12 cellular contexts compared by ENCODE assay signal in the genomic region with DNA sequence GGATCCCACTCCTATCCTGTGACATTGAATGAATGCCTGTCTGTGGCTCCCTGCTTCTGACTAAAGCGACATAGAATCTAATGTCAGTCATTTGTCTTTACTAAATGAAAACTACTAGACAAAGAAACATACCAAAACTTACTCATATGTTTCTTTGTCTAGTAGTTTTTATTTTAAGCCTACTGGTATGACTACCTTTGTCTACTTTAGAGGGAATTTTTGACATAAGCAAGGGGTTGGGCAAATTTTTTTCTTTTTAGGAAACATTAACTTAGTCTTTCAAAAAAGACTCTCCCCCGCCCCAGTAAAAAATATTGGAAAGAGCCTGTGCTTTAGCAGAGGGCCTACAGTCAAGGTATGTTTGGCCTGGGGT. TPM values are rescaled to one million over a fixed set of nuclear protein-coding genes. Genes with fewer than 3 reads are reported as not detected.
DNase-seq lines count a peak whose midpoint lies in the region; ATAC-seq and TF ChIP-seq lines count a peak whose summit lies in the region.
"Had no signal": no experiment of that assay in that cellular context is flagged by ENCODE, and none has a peak within 500 bp of the region (broad histone marks: within the 10 kb centered on the region; RNA-seq: fewer than 3 reads in every experiment).

No MANE protein-coding gene starts in this region.

- H3K27me3 Mint-ChIP-seq in T-cell (no peaks in the 10 kb centered on the region), type B pancreatic cell (no peaks in the 10 kb centered on the region)

- no peak overlapping the region for H3K4me3 ChIP-seq in heart left ventricle

- no peaks in the 10 kb centered on the region for H3K36me3 ChIP-seq in heart left ventricle

- WGBS in heart left ventricle, 4 donors, result 92 to 98% (median 96%) methylated on average over 2 of the region's 2 CpGs

- H3K27ac Mint-ChIP-seq in T-cell (peak overlapping the region; percentile 74 to 77), type B pancreatic cell (peak overlapping the region; percentile 83)

- H3K9me3 Mint-ChIP-seq in T-cell, result no peaks in the 10 kb centered on the region
- no peaks in the 10 kb centered on the region for H3K9me3 Mint-ChIP-seq in type B pancreatic cell

- peak overlapping the region in 10 of 12 donors; percentile 19 to 98 (median 44) for H3K27ac ChIP-seq in heart left ventricle

- peaks cover 3% of the 10 kb centered on the region for H3K36me3 Mint-ChIP-seq in T-cell
- H3K36me3 Mint-ChIP-seq in type B pancreatic cell, result peaks cover 4% of the 10 kb centered on the region

- TF ChIP-seq POLR2A in heart left ventricle (IDR thresholded peaks at IDR 0.05), result no peak

- H3K9me3 ChIP-seq in heart left ventricle, result no peaks in the 10 kb centered on the region

- H3K4me1 ChIP-seq in heart left ventricle, result peaks cover 4 to 79% (median 52%) of the 10 kb centered on the region in 12 donors

- H3K4me3 Mint-ChIP-seq in T-cell, result peak overlapping the region in 2 of 3 donors; percentile 31 to 44
- peak overlapping the region; percentile 71 for H3K4me3 Mint-ChIP-seq in type B pancreatic cell

- intact Hi-C loops in heart left ventricle (cut with DNase I), result loop anchor here in 2 of 10 donors (5.0 to 10.0 kb wide), 3 partner anchors 36 to 103 kb away; no protein-coding TSS in a partner anchor
- intact Hi-C loops in Right ventricle myocardium superior (cut with DNase I), result no loop called here

- ATAC-seq in heart left ventricle (no peak), Right ventricle myocardium superior (ENCODE audit: poor library complexity) (no peak), T-cell (replicated peaks in 1 of 4) (no peak), HG02973 (IDR thresholded peaks at IDR 0.05; ENCODE audit: unreplicated experiment) (no peak)

- CTCF ChIA-PET in T-cell (lab: Charles Lee), result no interaction called here

- POLR2A ChIA-PET in T-cell (lab: Charles Lee), result no interaction called here

- no peak for DNase-seq in heart left ventricle
- DNase-seq in Right ventricle myocardium superior, result no peak
- no peak for DNase-seq in T-cell
- DNase-seq in kidney tubule cell (ENCODE audit: low spot score), result peak; percentile 6
- DNase-seq in type B pancreatic cell (ENCODE audit: extremely low spot score, unreplicated experiment), result no peak
- no peak for DNase-seq in SIG-M5 treated with dmso at 0.1 percent for 504 hours (lab: John Stamatoyannopoulos, UW; ENCODE audit: unreplicated experiment)
- no peak for DNase-seq in cerebellar cortex (ENCODE audit: low spot score)
- DNase-seq: activated effector memory CD4-positive, alpha-beta T cell treated with anti-CD3 and anti-CD28 coated beads, Interleukin-2, amount 50 U/mL, for 16 hours; effector CD8-positive, alpha-beta T cell; NCI-H526 treated with DMSO at 0.1 percent for 48 hours; T-helper 9 cell had no signal

- TF ChIP-seq CTCF in heart left ventricle (IDR thresholded peaks at IDR 0.05) (no peak), type B pancreatic cell (conservative IDR thresholded peaks at IDR 0.05) (no peak)

- H3K27me3 ChIP-seq in heart left ventricle, result no peaks in the 10 kb centered on the region

- peaks cover 68 to 89% (median 84%) of the 10 kb centered on the region in 3 donors for H3K4me1 Mint-ChIP-seq in T-cell
- peaks cover 47% of the 10 kb centered on the region for H3K4me1 Mint-ChIP-seq in type B pancreatic cell (ENCODE audit: unreplicated experiment)

RNA-seq across cellular contexts. Expression of a gene that starts 4.9 kb away (rescaled TPM):
- total RNA-seq in heart left ventricle (100 to 1,000 TPM; 179 to 499 (median 286) TPM), Right ventricle myocardium superior (185 TPM), T-cell (10 to 100 TPM; 31.8 to 75.4 (median 69.9) TPM), type B pancreatic cell (ENCODE audit: low replicate concordance) (35.1 and 42.5 TPM in 2 replicates)
- 100 to 1,000 TPM in 1 of 2 donors, 10 to 100 TPM in 1; 57.5 to 235 TPM for polyA plus RNA-seq in heart left ventricle
